In genomic region chr1:247228133-247228532, GRCh38 we compare ENCODE assay signal across 1 cellular context.
A peak's percentile ranks its signal among the peaks of the same experiment; 100 is the strongest.
TF ChIP-seq lines count a peak whose summit lies in the region.

No MANE protein-coding gene starts in this region.

TF ChIP-seq in HepG2, 621 proteins besides CTCF, POLR2A, EP300 and RAD21:
- TF ChIP-seq NFYB (CRISPR knock-in tag; IDR thresholded peaks at IDR 0.05) (0 out of 2 replicates have a peak, but pooled peaks have one; percentile 24), ZMYM4 (CRISPR knock-in tag; IDR thresholded peaks at IDR 0.05) (0 out of 2 replicates have a peak, but pooled peaks have one; percentile 38), ZNF20 (CRISPR knock-in tag; IDR thresholded peaks at IDR 0.05) (peak; percentile 99)
- TF ChIP-seq, protein P1, sequence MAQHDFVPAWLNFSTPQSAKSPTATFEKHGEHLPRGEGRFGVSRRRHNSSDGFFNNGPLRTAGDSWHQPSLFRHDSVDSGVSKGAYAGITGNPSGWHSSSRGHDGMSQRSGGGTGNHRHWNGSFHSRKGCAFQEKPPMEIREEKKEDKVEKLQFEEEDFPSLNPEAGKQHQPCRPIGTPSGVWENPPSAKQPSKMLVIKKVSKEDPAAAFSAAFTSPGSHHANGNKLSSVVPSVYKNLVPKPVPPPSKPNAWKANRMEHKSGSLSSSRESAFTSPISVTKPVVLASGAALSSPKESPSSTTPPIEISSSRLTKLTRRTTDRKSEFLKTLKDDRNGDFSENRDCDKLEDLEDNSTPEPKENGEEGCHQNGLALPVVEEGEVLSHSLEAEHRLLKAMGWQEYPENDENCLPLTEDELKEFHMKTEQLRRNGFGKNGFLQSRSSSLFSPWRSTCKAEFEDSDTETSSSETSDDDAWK (CRISPR knock-in tag; IDR thresholded peaks at IDR 0.05): no peak
TF ChIP-seq in HepG2: peak in this region for 3.
